Comparison of ENCODE assay signal across 8 cellular contexts in the genomic region with DNA sequence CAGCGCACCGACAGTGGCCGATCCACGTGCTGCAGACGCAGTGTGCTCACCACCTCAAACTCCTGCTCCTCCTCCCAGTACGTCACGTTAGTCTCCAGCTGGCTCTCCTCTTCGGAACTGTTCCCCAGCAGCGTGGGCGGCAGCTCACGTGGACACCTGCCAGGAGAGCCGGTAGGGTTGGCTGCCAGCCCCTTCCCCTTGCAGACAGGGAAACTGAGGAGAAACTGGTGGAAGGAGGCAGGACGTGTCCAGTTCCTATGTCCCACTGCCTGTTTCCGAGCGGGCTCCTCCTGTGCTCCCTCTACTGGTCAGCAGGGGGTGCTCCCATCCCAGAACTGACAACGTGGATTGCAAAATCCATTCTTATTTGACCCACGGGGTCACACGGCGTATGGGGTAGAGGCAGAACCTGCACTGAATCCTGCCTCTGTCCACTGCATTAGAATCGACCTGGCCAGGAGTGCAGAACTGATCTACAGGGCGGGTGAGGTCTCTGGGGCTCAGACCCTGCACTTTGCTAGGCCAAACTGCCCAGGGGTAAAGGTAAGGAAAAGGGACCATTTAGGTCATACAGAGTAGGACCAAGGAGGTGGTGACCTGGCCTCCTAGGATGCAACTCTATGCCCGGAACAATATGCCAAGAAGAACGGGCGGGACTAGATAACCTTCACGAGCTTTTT. TPM values are rescaled to one million over a fixed set of nuclear protein-coding genes. Genes with fewer than 3 reads are reported as not detected.
DNase-seq lines count a peak whose midpoint lies in the region; ATAC-seq and TF ChIP-seq lines count a peak whose summit lies in the region.

No MANE protein-coding gene starts in this region.

- H3K9me3 Mint-ChIP-seq in activated T-cell treated with anti-CD3 and anti-CD28 coated beads, Interleukin-2, amount 50 U/mL, for 72 hours: no peaks in the 10 kb centered on the region

- no peak for TF ChIP-seq POLR2A in transverse colon (IDR thresholded peaks at IDR 0.05)

- no peak for TF ChIP-seq EP300 in transverse colon (IDR thresholded peaks at IDR 0.05; ENCODE audit: low read depth)

- H3K4me3 Mint-ChIP-seq in activated T-cell treated with anti-CD3 and anti-CD28 coated beads, Interleukin-2, amount 50 U/mL, for 72 hours: no peak overlapping the region

- 36% methylated on average over 25 of the region's 25 CpGs; no CpG with 5 or more reads in 1 of the 2 donors for WGBS in transverse colon (ENCODE audit: low coverage in 1 of 2), 2 donors

- peaks cover 4% of the 10 kb centered on the region for H3K27me3 Mint-ChIP-seq in activated T-cell treated with anti-CD3 and anti-CD28 coated beads, Interleukin-2, amount 50 U/mL, for 72 hours (ENCODE audit: low read depth)

- POLR2A ChIA-PET in HEK293 (lab: Yijun Ruan, JAX): no interaction called here

- H3K36me3 Mint-ChIP-seq in activated T-cell treated with anti-CD3 and anti-CD28 coated beads, Interleukin-2, amount 50 U/mL, for 72 hours (ENCODE audit: insufficient read depth in 2 of 2): no peaks in the 10 kb centered on the region

- no peaks in the 10 kb centered on the region for H4K20me1 ChIP-seq in DND-41 (ENCODE audit: insufficient read depth, low read length)

- no peak overlapping the region for H3K27ac Mint-ChIP-seq in activated T-cell treated with anti-CD3 and anti-CD28 coated beads, Interleukin-2, amount 50 U/mL, for 72 hours

- no peak overlapping the region for H2AFZ ChIP-seq in DND-41 (ENCODE audit: low read depth, low read length)

- no peak overlapping the region for H3K4me3 ChIP-seq in DND-41 (ENCODE audit: low read depth in 1 of 2, low read length in 2 of 2)
- no peak overlapping the region for H3K4me3 ChIP-seq in HEK293 (ENCODE audit: low read depth, low read length)
- no peak overlapping the region for H3K4me3 ChIP-seq in transverse colon

- H3K4me1 Mint-ChIP-seq in activated T-cell treated with anti-CD3 and anti-CD28 coated beads, Interleukin-2, amount 50 U/mL, for 72 hours (ENCODE audit: low read depth): peaks cover 5% of the 10 kb centered on the region

- no peaks in the 10 kb centered on the region for H3K79me2 ChIP-seq in DND-41 (ENCODE audit: insufficient read depth, low read length)

- H3K9ac ChIP-seq in DND-41 (ENCODE audit: low read depth, low read length): no peak overlapping the region

- no peak overlapping the region for H3K4me2 ChIP-seq in DND-41 (ENCODE audit: insufficient read depth, low read length)

- no peaks in the 10 kb centered on the region for H3K27me3 ChIP-seq in DND-41 (ENCODE audit: insufficient read depth, low read length, poor library complexity)
- H3K27me3 ChIP-seq in transverse colon: no peaks in the 10 kb centered on the region

- in situ Hi-C loops in transverse colon (cut with MboI; ENCODE audit: low pct_ligation_motif_present in 1 of 4, low pct_unique_long_range_greater_than_20kb in 1 of 4, low sequenced_read_pairs in 3 of 4): loop anchor here in 2 of 4 donors (25.0 kb wide), 1 partner anchor 307 kb away; a partner anchor contains a TSS

- intact Hi-C loops in transverse colon (cut with DNase I; ENCODE audit: low total_unique reads): loop anchor here (2.0 kb wide), 1 partner anchor 87 kb away; no protein-coding TSS in a partner anchor

- H3K27ac ChIP-seq in DND-41 (ENCODE audit: low read length) (no peak overlapping the region), HEK293 (ENCODE audit: extremely low read depth, low read depth, low read length) (no peak overlapping the region), transverse colon (peak overlapping the region in 1 of 4 donors; percentile 4)

- H3K9me3 ChIP-seq in DND-41 (ENCODE audit: insufficient read depth, low read length, severe bottlenecking) (no peaks in the 10 kb centered on the region), HEK293 (ENCODE audit: control insufficient read depth, insufficient read depth, low read depth, low read length) (no peaks in the 10 kb centered on the region), transverse colon (no peaks in the 10 kb centered on the region)

- peak; percentile 87 for TF ChIP-seq CTCF in DND-41 (IDR thresholded peaks at IDR 0.05; ENCODE audit: borderline replicate concordance, extremely low read depth, low read length, poor library complexity, severe bottlenecking)
- peak; percentile 87 for TF ChIP-seq CTCF in HEK293 (tag by site-specific recombination; IDR thresholded peaks at IDR 0.05)
- TF ChIP-seq CTCF in transverse colon (IDR thresholded peaks at IDR 0.05): peak; percentile 92 to 95 (median 94)

- CTCF ChIA-PET in HEK293 (lab: Yijun Ruan, JAX): interaction anchor here (0.5 to 3.7 kb wide), 17 partner anchors 10 to 499 kb away, joined by 3 to 37 read pairs (median 3); no protein-coding TSS in a partner anchor

- peak; percentile 81 for ATAC-seq in DND-41 (ENCODE audit: insufficient read depth, low read depth)
- ATAC-seq in activated T-cell treated with anti-CD3 and anti-CD28 coated beads, Interleukin-2, amount 50 U/mL, for 72 hours (replicated peaks in 1 of 2): peak; percentile 66 to 77

- no peaks in the 10 kb centered on the region for H3K4me1 ChIP-seq in DND-41 (ENCODE audit: insufficient read depth, low read length)
- H3K4me1 ChIP-seq in HEK293 (ENCODE audit: control insufficient read depth, insufficient read depth, low read length): no peaks in the 10 kb centered on the region
- peaks cover 3 to 18% (median 16%) of the 10 kb centered on the region in 4 donors for H3K4me1 ChIP-seq in transverse colon

- DNase-seq in DND-41 (peak; percentile 53), NOMO-1 treated with dmso at 0.1 percent for 144 hours (lab: John Stamatoyannopoulos, UW; ENCODE audit: unreplicated experiment) (peak; percentile 70), fibroblast of the conjunctiva (ENCODE audit: low read depth) (peak; percentile 67), nucleus accumbens (lab: John Stamatoyannopoulos, UW) (peak in 41 of 56 donors; percentile 11 to 81 (median 38)), transverse colon (peak; percentile 79)
- peak; percentile 61 to 65 for DNase-seq in activated T-cell treated with anti-CD3 and anti-CD28 coated beads, Interleukin-2, amount 50 U/mL, for 72 hours
- no peak for DNase-seq in central memory CD4-positive, alpha-beta T cell

- H3K36me3 ChIP-seq in DND-41 (ENCODE audit: insufficient read depth, low read length) (no peaks in the 10 kb centered on the region; the same call in 1 of the 2 replicates), HEK293 (ENCODE audit: control insufficient read depth in 2 of 2, insufficient read depth in 1 of 2, low read length in 2 of 2) (no peaks in the 10 kb centered on the region), transverse colon (no peaks in the 10 kb centered on the region)

TF ChIP-seq in HEK293, 187 proteins besides CTCF, POLR2A, EP300 and RAD21 (continues in another document):
- TF ChIP-seq ZNF530 (tag by site-specific recombination; IDR thresholded peaks at IDR 0.05; ENCODE audit: low read depth): no peak
- TF ChIP-seq, protein P1, sequence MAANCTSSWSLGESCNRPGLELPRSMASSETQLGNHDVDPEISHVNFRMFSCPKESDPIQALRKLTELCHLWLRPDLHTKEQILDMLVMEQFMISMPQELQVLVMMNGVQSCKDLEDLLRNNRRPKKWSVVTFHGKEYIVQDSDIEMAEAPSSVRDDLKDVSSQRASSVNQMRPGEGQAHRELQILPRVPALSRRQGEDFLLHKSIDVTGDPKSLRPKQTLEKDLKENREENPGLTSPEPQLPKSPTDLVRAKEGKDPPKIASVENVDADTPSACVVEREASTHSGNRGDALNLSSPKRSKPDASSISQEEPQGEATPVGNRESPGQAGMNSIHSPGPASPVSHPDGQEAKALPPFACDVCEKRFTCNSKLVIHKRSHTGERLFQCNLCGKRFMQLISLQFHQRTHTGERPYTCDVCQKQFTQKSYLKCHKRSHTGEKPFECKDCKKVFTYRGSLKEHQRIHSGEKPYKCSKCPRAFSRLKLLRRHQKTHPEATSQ (tag by site-specific recombination; IDR thresholded peaks at IDR 0.05): no peak
- peak; percentile 83 for TF ChIP-seq ZNF654 (tag by site-specific recombination; IDR thresholded peaks at IDR 0.05; ENCODE audit: low read depth)
- TF ChIP-seq ZBTB17 (tag by site-specific recombination; IDR thresholded peaks at IDR 0.05): 0 out of 2 replicates have a peak, but pooled peaks have one; percentile 23
- TF ChIP-seq, protein P2, sequence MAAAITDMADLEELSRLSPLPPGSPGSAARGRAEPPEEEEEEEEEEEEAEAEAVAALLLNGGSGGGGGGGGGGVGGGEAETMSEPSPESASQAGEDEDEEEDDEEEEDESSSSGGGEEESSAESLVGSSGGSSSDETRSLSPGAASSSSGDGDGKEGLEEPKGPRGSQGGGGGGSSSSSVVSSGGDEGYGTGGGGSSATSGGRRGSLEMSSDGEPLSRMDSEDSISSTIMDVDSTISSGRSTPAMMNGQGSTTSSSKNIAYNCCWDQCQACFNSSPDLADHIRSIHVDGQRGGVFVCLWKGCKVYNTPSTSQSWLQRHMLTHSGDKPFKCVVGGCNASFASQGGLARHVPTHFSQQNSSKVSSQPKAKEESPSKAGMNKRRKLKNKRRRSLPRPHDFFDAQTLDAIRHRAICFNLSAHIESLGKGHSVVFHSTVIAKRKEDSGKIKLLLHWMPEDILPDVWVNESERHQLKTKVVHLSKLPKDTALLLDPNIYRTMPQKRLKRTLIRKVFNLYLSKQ (tag by site-specific recombination; IDR thresholded peaks at IDR 0.05; ENCODE audit: borderline replicate concordance): no peak
- no peak for TF ChIP-seq ZNF76 (tag by site-specific recombination; IDR thresholded peaks at IDR 0.05; ENCODE audit: borderline replicate concordance, low read depth)
- TF ChIP-seq ZNF404 (tag by site-specific recombination; IDR thresholded peaks at IDR 0.05): no peak
- TF ChIP-seq ZNF19 (tag by site-specific recombination; IDR thresholded peaks at IDR 0.05; ENCODE audit: low read depth): no peak
- TF ChIP-seq SP7 (tag by site-specific recombination; IDR thresholded peaks at IDR 0.05): 0 out of 2 replicates have a peak, but pooled peaks have one; percentile 37
- TF ChIP-seq KLF1 (tag by site-specific recombination; IDR thresholded peaks at IDR 0.05): 0 out of 2 replicates have a peak, but pooled peaks have one; percentile 13

RNA-seq across cellular contexts. Expression of a gene that starts 25.7 kb away (rescaled TPM):
- 1 to 10 TPM in 1 of 2 donors, under 1 TPM in 1; 0.34 to 1.1 TPM for total RNA-seq in activated T-cell treated with anti-CD3 and anti-CD28 coated beads, Interleukin-2, amount 50 U/mL, for 72 hours
- total RNA-seq in transverse colon: 10 to 100 TPM; 20.2 to 56.3 (median 28.3) TPM

RNA-seq across cellular contexts. Expression of a gene that starts 36.6 kb away (rescaled TPM):
- total RNA-seq in activated T-cell treated with anti-CD3 and anti-CD28 coated beads, Interleukin-2, amount 50 U/mL, for 72 hours: not detected
- total RNA-seq in transverse colon: 100 to 1,000 TPM; 249 to 540 (median 360) TPM

RNA-seq across cellular contexts. Expression of a gene that starts 43.6 kb away (rescaled TPM):
- 1 to 10 TPM; 1.2 to 1.8 TPM for total RNA-seq in activated T-cell treated with anti-CD3 and anti-CD28 coated beads, Interleukin-2, amount 50 U/mL, for 72 hours
- 10 to 100 TPM in 3 of 4 donors, under 1 TPM in 1; 0.60 to 38.9 (median 14.7) TPM for total RNA-seq in transverse colon

RNA-seq across cellular contexts. Expression of a gene that starts 59.9 kb away (rescaled TPM):
- total RNA-seq in activated T-cell treated with anti-CD3 and anti-CD28 coated beads, Interleukin-2, amount 50 U/mL, for 72 hours: not detected
- 10 to 100 TPM; 19.5 to 67.7 (median 21.3) TPM for total RNA-seq in transverse colon

Comparison
In these comparisons a context has a peak if more than half of its experiments do, and no peak if none do; other contexts are left out.
1. RNA of a gene that starts 25.7 kb away (total RNA-seq): 20.2 to 56.3 TPM in transverse colon; 0.34 to 1.1 TPM in activated T-cell treated with anti-CD3 and anti-CD28 coated beads, Interleukin-2, amount 50 U/mL, for 72 hours; every median in the first group is over 10 times any median in the second.
2. RNA of a gene that starts 36.6 kb away (total RNA-seq): 249 to 540 TPM in transverse colon; not detected in activated T-cell treated with anti-CD3 and anti-CD28 coated beads, Interleukin-2, amount 50 U/mL, for 72 hours; every median in the first group is over 100 times any median in the second.
3. Peak in every context shown above with its lines, with median percentiles within 50 percentile points of each other: CTCF ChIP-seq.